Comparison of ENCODE assay signal across 17 cellular contexts in genomic region chr15:42401544-42402478, GRCh38. TPM values are rescaled to one million over a fixed set of nuclear protein-coding genes. Genes with fewer than 3 reads are reported as not detected.
DNase-seq lines count a peak whose midpoint lies in the region; ATAC-seq, FAIRE-seq and TF ChIP-seq lines count a peak whose summit lies in the region.
"Had no signal": no experiment of that assay in that cellular context is flagged by ENCODE, and none has a peak within 500 bp of the region (broad histone marks: within the 10 kb centered on the region; RNA-seq: fewer than 3 reads in every experiment).

No MANE protein-coding gene starts in this region.

- peak; percentile 76 for ATAC-seq in activated CD8-positive, alpha-beta memory T cell treated with anti-CD3 and anti-CD28 coated beads, Interleukin-2, amount 10 ng/mL, durations not matched to agents 7 days and 5 days
- ATAC-seq in GM12878 (peak; percentile 96), GM21529 (IDR thresholded peaks at IDR 0.05; ENCODE audit: unreplicated experiment) (no peak), GM18511 (IDR thresholded peaks at IDR 0.05; ENCODE audit: unreplicated experiment) (no peak)
- ATAC-seq in stimulated activated naive CD8-positive, alpha-beta T cell treated with anti-CD3 and anti-CD28 coated beads, Interleukin-15, Interleukin-2, amounts not matched to agents 100 U/mL and 50 U/mL, for 24 hours, result peak; percentile 47
- ATAC-seq: left ventricle myocardium superior, SK-N-SH treated with all-trans-retinoic acid at 6 μM for 48 hours had no signal

- H3K9me3 ChIP-seq in KOPT-K1 (ENCODE audit: insufficient read depth, low read length, poor library complexity, severe bottlenecking) (no peaks in the 10 kb centered on the region), GM12878 (replicated peaks; ENCODE audit: control insufficient read depth, insufficient read depth, low read length) (no peaks in the 10 kb centered on the region; the same call in 2 of the 3 replicates)
- H3K9me3 ChIP-seq: upper lobe of right lung had no signal

- FAIRE-seq in GM12878 (lab: Jason Lieb, UNC), result no peak

- H2AFZ ChIP-seq in GM12878 (ENCODE audit: control insufficient read depth, low read depth, low read length), result peak overlapping the region; percentile 74

- SMC1A ChIA-PET in GM12878 (lab: Charles Lee; ENCODE audit: uncharacterized antibody, unreplicated experiment), result interaction anchor here (0.5 to 2.1 kb wide), 4 partner anchors 11 to 270 kb away, joined by 3 to 4 read pairs (median 4); no protein-coding TSS in a partner anchor

- H3K4me1 Mint-ChIP-seq in activated CD8-positive, alpha-beta memory T cell treated with anti-CD3 and anti-CD28 coated beads, Interleukin-2, amount 10 ng/mL, durations not matched to agents 7 days and 5 days, result peaks cover 29% of the 10 kb centered on the region

- H3K36me3 Mint-ChIP-seq in activated CD8-positive, alpha-beta memory T cell treated with anti-CD3 and anti-CD28 coated beads, Interleukin-2, amount 10 ng/mL, durations not matched to agents 7 days and 5 days, result peaks cover 2% of the 10 kb centered on the region

- no peaks in the 10 kb centered on the region for H3K9me3 Mint-ChIP-seq in activated CD8-positive, alpha-beta memory T cell treated with anti-CD3 and anti-CD28 coated beads, Interleukin-2, amount 10 ng/mL, durations not matched to agents 7 days and 5 days (ENCODE audit: low read depth)

- H3K4me3 Mint-ChIP-seq in activated CD8-positive, alpha-beta memory T cell treated with anti-CD3 and anti-CD28 coated beads, Interleukin-2, amount 10 ng/mL, durations not matched to agents 7 days and 5 days, result peak overlapping the region; percentile 70

- H3K79me2 ChIP-seq in GM12878 (ENCODE audit: control insufficient read depth, insufficient read depth, low read length), result no peaks in the 10 kb centered on the region

- no TSS peak for BruUV-seq in GM12878 (replicated peaks; lab: Mats Ljungman, UMichigan)

- 87% methylated on average over 24 of the region's 24 CpGs for WGBS in GM12878 (ENCODE audit: insufficient coverage, insufficient replicate concordance, low lambda C conversion rate, missing lambda C conversion rate)

- no peak for TF ChIP-seq EP300 in GM12878 (IDR thresholded peaks at IDR 0.05; ENCODE audit: borderline replicate concordance in 1 of 2, control insufficient read depth in 1 of 2, low read depth in 2 of 2, low read length in 2 of 2)

- H3K27ac ChIP-seq in KOPT-K1 (ENCODE audit: low read depth, low read length, poor library complexity, severe bottlenecking) (peak overlapping the region; percentile 68), GM12878 (ENCODE audit: control insufficient read depth, insufficient read depth) (no peak overlapping the region; the same call in 1 of the 2 replicates)
- H3K27ac ChIP-seq: KMS-11, upper lobe of right lung had no signal

- H3K27me3 ChIP-seq in GM12878 (replicated peaks in 1 of 2; ENCODE audit: control insufficient read depth in 2 of 2, insufficient read depth in 2 of 2, low read length in 1 of 2), result no peaks in the 10 kb centered on the region
- H3K27me3 ChIP-seq: upper lobe of right lung had no signal

- peak overlapping the region; percentile 87 for H3K27ac Mint-ChIP-seq in activated CD8-positive, alpha-beta memory T cell treated with anti-CD3 and anti-CD28 coated beads, Interleukin-2, amount 10 ng/mL, durations not matched to agents 7 days and 5 days

- H3K4me1 ChIP-seq in GM12878 (ENCODE audit: control insufficient read depth, insufficient read depth, low read length), result peaks cover 14% of the 10 kb centered on the region
- H3K4me1 ChIP-seq: upper lobe of right lung had no signal

- peak overlapping the region; percentile 50 for H3K4me2 ChIP-seq in GM12878 (ENCODE audit: control insufficient read depth, insufficient read depth)
- H3K4me2 ChIP-seq: KMS-11 had no signal

- peak; percentile 58 for DNase-seq in activated CD8-positive, alpha-beta memory T cell treated with anti-CD3 and anti-CD28 coated beads, Interleukin-2, amount 10 ng/mL, durations not matched to agents 7 days and 5 days
- no peak for DNase-seq in activated CD8-positive, alpha-beta memory T cell treated with anti-CD3 and anti-CD28 coated beads, Interleukin-2, amount 50 U/mL, for 48 hours
- no peak for DNase-seq in GM12878 (ENCODE audit: low read depth, low spot score)
- no peak for DNase-seq in stimulated activated naive CD8-positive, alpha-beta T cell treated with anti-CD3 and anti-CD28 coated beads, Interleukin-15, Interleukin-2, amounts not matched to agents 100 U/mL and 50 U/mL, for 24 hours
- no peak for DNase-seq in NCI-H2196 (lab: John Stamatoyannopoulos, UW; ENCODE audit: unreplicated experiment)
- DNase-seq: ACHN; activated CD4-positive, alpha-beta T cell treated with anti-CD3 and anti-CD28 coated beads, Interleukin-2, amount 50 U/mL, for 4 hours; DND-41; left ventricle myocardium superior; NCI-H2029 treated with DMSO at 0.1 percent for 48 hours; occipital lobe; upper lobe of right lung had no signal

- no peak overlapping the region for H3K9ac ChIP-seq in GM12878 (ENCODE audit: control insufficient read depth, insufficient read depth, low read length)
- H3K9ac ChIP-seq: KMS-11 had no signal

- no peak overlapping the region for H3K4me3 ChIP-seq in GM12878
- H3K4me3 ChIP-seq: upper lobe of right lung had no signal

- CTCF ChIA-PET in activated CD8-positive, alpha-beta memory T cell treated with anti-CD3 and anti-CD28 coated beads, Interleukin-2, amount 10 ng/mL, durations not matched to agents 7 days and 5 days (lab: Charles Lee), result no interaction called here
- CTCF ChIA-PET in GM12878 (lab: Yijun Ruan, JAX), result interaction anchor here (1.1 to 1.5 kb wide), 3 partner anchors 8 to 17 kb away, joined by 3 to 8 read pairs (median 4); no protein-coding TSS in a partner anchor

- TF ChIP-seq CTCF in GM12878 (IDR thresholded peaks at IDR 0.05 in 2 of 3, conservative IDR thresholded peaks at IDR 0.05 in 1 of 3; ENCODE audit: control insufficient read depth in 2 of 3, extremely low read depth in 1 of 3, insufficient read depth in 1 of 3, low read depth in 3 of 3, low read length in 3 of 3), result no peak

- intact Hi-C loops in GM12878 (cut with micrococcal nuclease; ENCODE audit: unreplicated experiment), result no loop called here

- H4K20me1 ChIP-seq in GM12878 (ENCODE audit: control insufficient read depth, insufficient read depth), result no peaks in the 10 kb centered on the region

- TF ChIP-seq RAD21 in GM12878 (IDR thresholded peaks at IDR 0.05; ENCODE audit: insufficient read depth, low read depth, low read length), result no peak

- RAD21 ChIA-PET in GM12878 (lab: Charles Lee; ENCODE audit: unreplicated experiment), result no interaction called here

- POLR2A ChIA-PET in GM12878 (lab: Charles Lee), result interaction anchor here (0.6 kb wide), 1 partner anchor 67 kb away, joined by 4 read pairs; no protein-coding TSS in a partner anchor

- H3K27me3 Mint-ChIP-seq in activated CD8-positive, alpha-beta memory T cell treated with anti-CD3 and anti-CD28 coated beads, Interleukin-2, amount 10 ng/mL, durations not matched to agents 7 days and 5 days, result no peaks in the 10 kb centered on the region

- no peaks in the 10 kb centered on the region for H3K36me3 ChIP-seq in KOPT-K1 (ENCODE audit: insufficient read depth, low read length)
- H3K36me3 ChIP-seq in GM12878 (ENCODE audit: control insufficient read depth in 2 of 2, insufficient read depth in 2 of 2, low read length in 1 of 2), result no peaks in the 10 kb centered on the region

- in situ Hi-C loops in GM12878 (cut with MboI), result no loop called here

- 0 out of 2 replicates have a peak, but pooled peaks have one; percentile 26 for TF ChIP-seq POLR2A in GM12878 (IDR thresholded peaks at IDR 0.05; ENCODE audit: low read depth, low read length)

TF ChIP-seq in GM12878, 131 proteins besides CTCF, POLR2A, EP300 and RAD21 (continues in another document):
- peak; percentile 75; the same call in 1 of the 2 replicates for TF ChIP-seq MLLT1 (IDR thresholded peaks at IDR 0.05)
- TF ChIP-seq KAT2A (conservative IDR thresholded peaks at IDR 0.05; ENCODE audit: control insufficient read depth, low read depth, low read length), result no peak
- peak; percentile 50; the same call in 1 of the 2 replicates for TF ChIP-seq GABPA (IDR thresholded peaks at IDR 0.05; ENCODE audit: low read depth)

RNA-seq across cellular contexts. Expression of gene CAPN3, which starts 42.5 kb away (rescaled TPM):
- total RNA-seq in activated CD8-positive, alpha-beta memory T cell treated with anti-CD3 and anti-CD28 coated beads, Interleukin-2, amount 10 ng/mL, durations not matched to agents 7 days and 5 days, result 1 to 10 TPM; 3.6 to 4.6 TPM
- 13.6 and 17.5 TPM in 2 replicates for total RNA-seq in GM12878 (2013; cell fraction: nucleolus; rRNA removed)
- total RNA-seq in GM12878 (2014; rRNA removed), result 3.0 and 3.4 TPM in 2 replicates
- total RNA-seq in GM12878 (2014; rRNA removed; fragmentation: Illumina TruSeq; extraction: Trizol), result 1.1 and 1.8 TPM in 2 replicates
- 2.4 and 3.2 TPM in 2 replicates for total RNA-seq in GM12878 (2021)
- polyA plus RNA-seq in GM12878 (2011; ENCODE audit: low read depth), result 6.6 TPM
- polyA plus RNA-seq in GM12878 (2011; rRNA removed), result 2.4 and 2.8 TPM in 2 replicates
- polyA plus RNA-seq in GM12878 (2011; cell fraction: cytosol; rRNA removed), result 2.2 and 3.4 TPM in 2 replicates
- polyA plus RNA-seq in GM12878 (2011; cell fraction: nucleus; rRNA removed), result 20.4 and 27.9 TPM in 2 replicates
- 3.8 and 5.3 TPM in 2 replicates for polyA plus RNA-seq in GM12878 (2012)
- 2.9 and 3.0 TPM in 2 replicates for polyA plus RNA-seq in GM12878 (2014; fragmentation: Illumina TruSeq; extraction: Trizol)
- polyA plus RNA-seq in GM12878 (2014; fragmentation: Nextera tagmentation; extraction: Ambion mirVana), result 1 to 10 TPM; 1.6 to 1.7 TPM
- polyA plus RNA-seq in GM12878 (2014; rRNA removed), result 2.1 and 3.8 TPM in 2 replicates
- polyA plus RNA-seq in GM12878 (2016; fragmentation: Nextera tagmentation; extraction: Ambion mirVana), result 1 to 10 TPM; 1.6 to 1.9 TPM
- polyA minus RNA-seq in GM12878 (2011; rRNA and poly(A)+ RNA removed), result 1.8 and 2.4 TPM in 2 replicates
- not detected in 2 replicates for polyA minus RNA-seq in GM12878 (2011; cell fraction: cytosol; rRNA and poly(A)+ RNA removed)
- polyA minus RNA-seq in GM12878 (2011; cell fraction: nucleus; rRNA and poly(A)+ RNA removed), result 1.9 and 2.3 TPM in 2 replicates

Comparison
In these comparisons a context has a peak if more than half of its experiments do, and no peak if none do; other contexts are left out.
1. ATAC-seq: peak in activated CD8-positive, alpha-beta memory T cell treated with anti-CD3 and anti-CD28 coated beads, Interleukin-2, amount 10 ng/mL, durations not matched to agents 7 days and 5 days (single experiment), GM12878 (single experiment) and stimulated activated naive CD8-positive, alpha-beta T cell treated with anti-CD3 and anti-CD28 coated beads, Interleukin-15, Interleukin-2, amounts not matched to agents 100 U/mL and 50 U/mL, for 24 hours (single experiment); none in GM21529 (single experiment) and GM18511 (single experiment).